Comparison of ENCODE assay signal across 1 cellular context in the genomic region with DNA sequence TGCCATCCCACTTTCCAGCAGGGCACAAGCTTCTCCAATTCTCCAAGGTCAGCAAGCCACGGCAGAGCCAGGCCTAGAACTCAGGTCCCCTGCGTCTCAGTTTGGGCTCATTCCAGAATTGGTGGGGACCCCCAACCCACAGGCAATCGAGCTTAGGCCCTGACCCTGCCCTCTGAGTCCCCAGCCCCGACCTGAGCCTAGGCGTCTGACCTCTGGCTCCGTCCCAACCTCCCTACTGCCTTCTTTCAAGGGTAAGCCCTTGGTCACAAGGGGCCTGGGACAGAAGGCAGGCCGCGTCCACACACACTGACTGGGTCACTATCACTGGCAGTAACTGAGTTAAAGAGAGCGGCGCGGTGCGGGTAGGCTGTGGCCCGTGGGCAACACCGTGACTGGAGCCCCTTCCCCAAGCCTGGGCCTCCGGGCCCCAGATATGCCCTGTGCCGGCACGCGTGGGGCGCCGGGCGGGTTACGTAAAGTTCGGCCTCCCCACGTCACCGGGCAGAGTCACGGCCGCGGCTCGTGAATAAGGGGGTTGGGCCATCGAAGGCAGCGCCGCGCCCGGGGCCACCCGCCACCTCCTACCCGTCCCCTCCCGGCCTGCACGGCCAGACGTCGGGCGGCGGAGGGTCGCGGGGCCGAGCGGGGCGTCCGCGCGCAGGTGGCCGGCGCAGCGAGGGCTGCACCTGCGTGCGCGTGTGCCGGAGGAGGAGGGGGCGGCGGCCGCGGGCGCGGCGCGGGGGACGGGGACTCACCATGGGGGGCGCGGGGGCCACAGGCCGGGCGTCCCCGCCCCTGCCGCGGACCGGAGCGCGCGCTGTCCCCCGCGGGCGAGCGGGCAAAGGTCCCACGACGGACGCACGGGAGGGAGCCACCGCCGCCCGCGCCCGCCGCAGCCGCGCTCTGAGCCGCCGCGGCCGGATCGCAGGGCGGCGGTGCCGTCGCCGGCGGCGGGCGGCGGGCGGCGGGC.
TF ChIP-seq lines count a peak whose summit lies in the region.

No MANE protein-coding gene starts in this region.

TF ChIP-seq in HepG2, 621 proteins besides CTCF, POLR2A, EP300 and RAD21 (continued from another document and continues in another):
- TF ChIP-seq HNRNPK (IDR thresholded peaks at IDR 0.05; ENCODE audit: low read depth, low read length, poor library complexity, severe bottlenecking), result no peak
- TF ChIP-seq MBNL3 (CRISPR knock-in tag; conservative IDR thresholded peaks at IDR 0.05), result no peak
- TF ChIP-seq, protein P1, sequence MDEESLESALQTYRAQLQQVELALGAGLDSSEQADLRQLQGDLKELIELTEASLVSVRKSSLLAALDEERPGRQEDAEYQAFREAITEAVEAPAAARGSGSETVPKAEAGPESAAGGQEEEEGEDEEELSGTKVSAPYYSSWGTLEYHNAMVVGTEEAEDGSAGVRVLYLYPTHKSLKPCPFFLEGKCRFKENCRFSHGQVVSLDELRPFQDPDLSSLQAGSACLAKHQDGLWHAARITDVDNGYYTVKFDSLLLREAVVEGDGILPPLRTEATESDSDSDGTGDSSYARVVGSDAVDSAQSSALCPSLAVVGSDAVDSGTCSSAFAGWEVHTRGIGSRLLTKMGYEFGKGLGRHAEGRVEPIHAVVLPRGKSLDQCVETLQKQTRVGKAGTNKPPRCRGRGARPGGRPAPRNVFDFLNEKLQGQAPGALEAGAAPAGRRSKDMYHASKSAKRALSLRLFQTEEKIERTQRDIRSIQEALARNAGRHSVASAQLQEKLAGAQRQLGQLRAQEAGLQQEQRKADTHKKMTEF (CRISPR knock-in tag; IDR thresholded peaks at IDR 0.05), result peak; percentile 44; the same call in 1 of the 2 replicates
- TF ChIP-seq KMT2A (CRISPR knock-in tag; IDR thresholded peaks at IDR 0.05), result peak; percentile 41; the same call in 1 of the 2 replicates
- TF ChIP-seq GPN1 (CRISPR knock-in tag; IDR thresholded peaks at IDR 0.05; ENCODE audit: borderline replicate concordance), result 0 out of 2 replicates have a peak, but pooled peaks have one; percentile 7
- TF ChIP-seq ZNF678 (CRISPR knock-in tag; IDR thresholded peaks at IDR 0.05), result no peak
- TF ChIP-seq HNRNPUL1 (IDR thresholded peaks at IDR 0.05; ENCODE audit: low read depth, low read length), result no peak
- peak; percentile 27; the same call in 1 of the 2 replicates for TF ChIP-seq SAP130 (CRISPR knock-in tag; IDR thresholded peaks at IDR 0.05; ENCODE audit: low read depth)
- no peak for TF ChIP-seq FOXO1 (CRISPR knock-in tag; IDR thresholded peaks at IDR 0.05)
- TF ChIP-seq, protein P2, sequence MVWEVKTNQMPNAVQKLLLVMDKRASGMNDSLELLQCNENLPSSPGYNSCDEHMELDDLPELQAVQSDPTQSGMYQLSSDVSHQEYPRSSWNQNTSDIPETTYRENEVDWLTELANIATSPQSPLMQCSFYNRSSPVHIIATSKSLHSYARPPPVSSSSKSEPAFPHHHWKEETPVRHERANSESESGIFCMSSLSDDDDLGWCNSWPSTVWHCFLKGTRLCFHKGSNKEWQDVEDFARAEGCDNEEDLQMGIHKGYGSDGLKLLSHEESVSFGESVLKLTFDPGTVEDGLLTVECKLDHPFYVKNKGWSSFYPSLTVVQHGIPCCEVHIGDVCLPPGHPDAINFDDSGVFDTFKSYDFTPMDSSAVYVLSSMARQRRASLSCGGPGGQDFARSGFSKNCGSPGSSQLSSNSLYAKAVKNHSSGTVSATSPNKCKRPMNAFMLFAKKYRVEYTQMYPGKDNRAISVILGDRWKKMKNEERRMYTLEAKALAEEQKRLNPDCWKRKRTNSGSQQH (CRISPR knock-in tag; IDR thresholded peaks at IDR 0.05; ENCODE audit: low read depth), result peak; percentile 48; the same call in 1 of the 2 replicates
- no peak for TF ChIP-seq IKZF1 (IDR thresholded peaks at IDR 0.05)
- peak; percentile 56 for TF ChIP-seq CREB1 (IDR thresholded peaks at IDR 0.05)
- TF ChIP-seq CREB1 (CRISPR knock-in tag; IDR thresholded peaks at IDR 0.05), result no peak
- peak; percentile 65; the same call in 1 of the 2 replicates for TF ChIP-seq ZNF274 (CRISPR knock-in tag; IDR thresholded peaks at IDR 0.05)
- peak; percentile 49; the same call in 1 of the 2 replicates for TF ChIP-seq SMAD1 (CRISPR knock-in tag; IDR thresholded peaks at IDR 0.05; ENCODE audit: borderline replicate concordance, low read depth)
- TF ChIP-seq, protein P3, sequence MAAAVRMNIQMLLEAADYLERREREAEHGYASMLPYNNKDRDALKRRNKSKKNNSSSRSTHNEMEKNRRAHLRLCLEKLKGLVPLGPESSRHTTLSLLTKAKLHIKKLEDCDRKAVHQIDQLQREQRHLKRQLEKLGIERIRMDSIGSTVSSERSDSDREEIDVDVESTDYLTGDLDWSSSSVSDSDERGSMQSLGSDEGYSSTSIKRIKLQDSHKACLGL (CRISPR knock-in tag; IDR thresholded peaks at IDR 0.05), result peak; percentile 22; the same call in 1 of the 2 replicates
- TF ChIP-seq CHCHD3 (CRISPR knock-in tag; IDR thresholded peaks at IDR 0.05), result peak; percentile 63; the same call in 1 of the 2 replicates
- TF ChIP-seq ZNF33B (CRISPR knock-in tag; IDR thresholded peaks at IDR 0.05), result no peak
- 0 out of 2 replicates have a peak, but pooled peaks have one; percentile 23 for TF ChIP-seq ZNF891 (CRISPR knock-in tag; IDR thresholded peaks at IDR 0.05)
- TF ChIP-seq KLF11 (CRISPR knock-in tag; IDR thresholded peaks at IDR 0.05), result 0 out of 2 replicates have a peak, but pooled peaks have one; percentile 11
- peak; percentile 67 for TF ChIP-seq HNRNPLL (IDR thresholded peaks at IDR 0.05; ENCODE audit: low read depth, low read length, poor library complexity, severe bottlenecking)
- TF ChIP-seq ARID2 (CRISPR knock-in tag; IDR thresholded peaks at IDR 0.05; ENCODE audit: borderline replicate concordance), result no peak
- TF ChIP-seq SMYD3 (CRISPR knock-in tag; IDR thresholded peaks at IDR 0.05), result 0 out of 2 replicates have a peak, but pooled peaks have one; percentile 20
- peak; percentile 68; the same call in 1 of the 2 replicates for TF ChIP-seq ZNF607 (CRISPR knock-in tag; IDR thresholded peaks at IDR 0.05; ENCODE audit: borderline replicate concordance)
- no peak for TF ChIP-seq ZNF563 (CRISPR knock-in tag; IDR thresholded peaks at IDR 0.05)
- no peak for TF ChIP-seq ZFYVE20 (CRISPR knock-in tag; IDR thresholded peaks at IDR 0.05; ENCODE audit: borderline replicate concordance, low read depth)
- TF ChIP-seq SMARCE1 (IDR thresholded peaks at IDR 0.05; ENCODE audit: borderline replicate concordance), result no peak
- TF ChIP-seq ZNF263 (CRISPR knock-in tag; IDR thresholded peaks at IDR 0.05), result no peak
- TF ChIP-seq HNF4G (IDR thresholded peaks at IDR 0.05; ENCODE audit: borderline replicate concordance, low read depth, low read length), result no peak
- peak; percentile 47; the same call in 1 of the 2 replicates for TF ChIP-seq HNF4G (CRISPR knock-in tag; IDR thresholded peaks at IDR 0.05; ENCODE audit: borderline replicate concordance, low read depth)
- no peak for TF ChIP-seq ZNF24 (IDR thresholded peaks at IDR 0.05)
- TF ChIP-seq, protein P4, sequence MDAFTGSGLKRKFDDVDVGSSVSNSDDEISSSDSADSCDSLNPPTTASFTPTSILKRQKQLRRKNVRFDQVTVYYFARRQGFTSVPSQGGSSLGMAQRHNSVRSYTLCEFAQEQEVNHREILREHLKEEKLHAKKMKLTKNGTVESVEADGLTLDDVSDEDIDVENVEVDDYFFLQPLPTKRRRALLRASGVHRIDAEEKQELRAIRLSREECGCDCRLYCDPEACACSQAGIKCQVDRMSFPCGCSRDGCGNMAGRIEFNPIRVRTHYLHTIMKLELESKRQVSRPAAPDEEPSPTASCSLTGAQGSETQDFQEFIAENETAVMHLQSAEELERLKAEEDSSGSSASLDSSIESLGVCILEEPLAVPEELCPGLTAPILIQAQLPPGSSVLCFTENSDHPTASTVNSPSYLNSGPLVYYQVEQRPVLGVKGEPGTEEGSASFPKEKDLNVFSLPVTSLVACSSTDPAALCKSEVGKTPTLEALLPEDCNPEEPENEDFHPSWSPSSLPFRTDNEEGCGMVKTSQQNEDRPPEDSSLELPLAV (CRISPR knock-in tag; conservative IDR thresholded peaks at IDR 0.05; ENCODE audit: low read depth), result no peak
- peak; percentile 47; the same call in 1 of the 2 replicates for TF ChIP-seq HES4 (CRISPR knock-in tag; IDR thresholded peaks at IDR 0.05; ENCODE audit: borderline replicate concordance)
- TF ChIP-seq, protein P5, sequence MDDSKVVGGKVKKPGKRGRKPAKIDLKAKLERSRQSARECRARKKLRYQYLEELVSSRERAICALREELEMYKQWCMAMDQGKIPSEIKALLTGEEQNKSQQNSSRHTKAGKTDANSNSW (CRISPR knock-in tag; IDR thresholded peaks at IDR 0.05; ENCODE audit: borderline replicate concordance), result no peak
- no peak for TF ChIP-seq HMG20B (CRISPR knock-in tag; conservative IDR thresholded peaks at IDR 0.05)
- TF ChIP-seq, protein P6, sequence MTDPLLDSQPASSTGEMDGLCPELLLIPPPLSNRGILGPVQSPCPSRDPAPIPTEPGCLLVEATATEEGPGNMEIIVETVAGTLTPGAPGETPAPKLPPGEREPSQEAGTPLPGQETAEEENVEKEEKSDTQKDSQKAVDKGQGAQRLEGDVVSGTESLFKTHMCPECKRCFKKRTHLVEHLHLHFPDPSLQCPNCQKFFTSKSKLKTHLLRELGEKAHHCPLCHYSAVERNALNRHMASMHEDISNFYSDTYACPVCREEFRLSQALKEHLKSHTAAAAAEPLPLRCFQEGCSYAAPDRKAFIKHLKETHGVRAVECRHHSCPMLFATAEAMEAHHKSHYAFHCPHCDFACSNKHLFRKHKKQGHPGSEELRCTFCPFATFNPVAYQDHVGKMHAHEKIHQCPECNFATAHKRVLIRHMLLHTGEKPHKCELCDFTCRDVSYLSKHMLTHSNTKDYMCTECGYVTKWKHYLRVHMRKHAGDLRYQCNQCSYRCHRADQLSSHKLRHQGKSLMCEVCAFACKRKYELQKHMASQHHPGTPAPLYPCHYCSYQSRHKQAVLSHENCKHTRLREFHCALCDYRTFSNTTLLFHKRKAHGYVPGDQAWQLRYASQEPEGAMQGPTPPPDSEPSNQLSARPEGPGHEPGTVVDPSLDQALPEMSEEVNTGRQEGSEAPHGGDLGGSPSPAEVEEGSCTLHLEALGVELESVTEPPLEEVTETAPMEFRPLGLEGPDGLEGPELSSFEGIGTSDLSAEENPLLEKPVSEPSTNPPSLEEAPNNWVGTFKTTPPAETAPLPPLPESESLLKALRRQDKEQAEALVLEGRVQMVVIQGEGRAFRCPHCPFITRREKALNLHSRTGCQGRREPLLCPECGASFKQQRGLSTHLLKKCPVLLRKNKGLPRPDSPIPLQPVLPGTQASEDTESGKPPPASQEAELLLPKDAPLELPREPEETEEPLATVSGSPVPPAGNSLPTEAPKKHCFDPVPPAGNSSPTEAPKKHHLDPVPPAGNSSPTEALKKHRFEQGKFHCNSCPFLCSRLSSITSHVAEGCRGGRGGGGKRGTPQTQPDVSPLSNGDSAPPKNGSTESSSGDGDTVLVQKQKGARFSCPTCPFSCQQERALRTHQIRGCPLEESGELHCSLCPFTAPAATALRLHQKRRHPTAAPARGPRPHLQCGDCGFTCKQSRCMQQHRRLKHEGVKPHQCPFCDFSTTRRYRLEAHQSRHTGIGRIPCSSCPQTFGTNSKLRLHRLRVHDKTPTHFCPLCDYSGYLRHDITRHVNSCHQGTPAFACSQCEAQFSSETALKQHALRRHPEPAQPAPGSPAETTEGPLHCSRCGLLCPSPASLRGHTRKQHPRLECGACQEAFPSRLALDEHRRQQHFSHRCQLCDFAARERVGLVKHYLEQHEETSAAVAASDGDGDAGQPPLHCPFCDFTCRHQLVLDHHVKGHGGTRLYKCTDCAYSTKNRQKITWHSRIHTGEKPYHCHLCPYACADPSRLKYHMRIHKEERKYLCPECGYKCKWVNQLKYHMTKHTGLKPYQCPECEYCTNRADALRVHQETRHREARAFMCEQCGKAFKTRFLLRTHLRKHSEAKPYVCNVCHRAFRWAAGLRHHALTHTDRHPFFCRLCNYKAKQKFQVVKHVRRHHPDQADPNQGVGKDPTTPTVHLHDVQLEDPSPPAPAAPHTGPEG (CRISPR knock-in tag; IDR thresholded peaks at IDR 0.05), result 0 out of 2 replicates have a peak, but pooled peaks have one; percentile 19
- TF ChIP-seq, protein P7, sequence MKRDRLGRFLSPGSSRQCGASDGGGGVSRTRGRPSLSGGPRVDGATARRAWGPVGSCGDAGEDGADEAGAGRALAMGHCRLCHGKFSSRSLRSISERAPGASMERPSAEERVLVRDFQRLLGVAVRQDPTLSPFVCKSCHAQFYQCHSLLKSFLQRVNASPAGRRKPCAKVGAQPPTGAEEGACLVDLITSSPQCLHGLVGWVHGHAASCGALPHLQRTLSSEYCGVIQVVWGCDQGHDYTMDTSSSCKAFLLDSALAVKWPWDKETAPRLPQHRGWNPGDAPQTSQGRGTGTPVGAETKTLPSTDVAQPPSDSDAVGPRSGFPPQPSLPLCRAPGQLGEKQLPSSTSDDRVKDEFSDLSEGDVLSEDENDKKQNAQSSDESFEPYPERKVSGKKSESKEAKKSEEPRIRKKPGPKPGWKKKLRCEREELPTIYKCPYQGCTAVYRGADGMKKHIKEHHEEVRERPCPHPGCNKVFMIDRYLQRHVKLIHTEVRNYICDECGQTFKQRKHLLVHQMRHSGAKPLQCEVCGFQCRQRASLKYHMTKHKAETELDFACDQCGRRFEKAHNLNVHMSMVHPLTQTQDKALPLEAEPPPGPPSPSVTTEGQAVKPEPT (CRISPR knock-in tag; IDR thresholded peaks at IDR 0.05; ENCODE audit: low read depth), result no peak
- TF ChIP-seq ZNF430 (CRISPR knock-in tag; IDR thresholded peaks at IDR 0.05), result 0 out of 2 replicates have a peak, but pooled peaks have one; percentile 53
- TF ChIP-seq SIN3A (IDR thresholded peaks at IDR 0.05; ENCODE audit: borderline replicate concordance, low read depth, low read length), result 0 out of 2 replicates have a peak, but pooled peaks have one; percentile 28
- TF ChIP-seq, protein P8, sequence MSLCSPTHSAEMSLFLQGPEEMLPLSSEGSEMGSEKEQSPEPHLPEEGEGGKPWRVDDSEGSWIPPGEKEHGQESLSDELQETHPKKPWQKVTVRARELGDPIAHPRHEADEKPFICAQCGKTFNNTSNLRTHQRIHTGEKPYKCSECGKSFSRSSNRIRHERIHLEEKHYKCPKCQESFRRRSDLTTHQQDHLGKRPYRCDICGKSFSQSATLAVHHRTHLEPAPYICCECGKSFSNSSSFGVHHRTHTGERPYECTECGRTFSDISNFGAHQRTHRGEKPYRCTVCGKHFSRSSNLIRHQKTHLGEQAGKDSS (CRISPR knock-in tag; IDR thresholded peaks at IDR 0.05; ENCODE audit: borderline replicate concordance, low read depth), result no peak
- TF ChIP-seq KLF12 (CRISPR knock-in tag; IDR thresholded peaks at IDR 0.05; ENCODE audit: borderline replicate concordance), result peak; percentile 36; the same call in 1 of the 2 replicates
- TF ChIP-seq, protein P9, sequence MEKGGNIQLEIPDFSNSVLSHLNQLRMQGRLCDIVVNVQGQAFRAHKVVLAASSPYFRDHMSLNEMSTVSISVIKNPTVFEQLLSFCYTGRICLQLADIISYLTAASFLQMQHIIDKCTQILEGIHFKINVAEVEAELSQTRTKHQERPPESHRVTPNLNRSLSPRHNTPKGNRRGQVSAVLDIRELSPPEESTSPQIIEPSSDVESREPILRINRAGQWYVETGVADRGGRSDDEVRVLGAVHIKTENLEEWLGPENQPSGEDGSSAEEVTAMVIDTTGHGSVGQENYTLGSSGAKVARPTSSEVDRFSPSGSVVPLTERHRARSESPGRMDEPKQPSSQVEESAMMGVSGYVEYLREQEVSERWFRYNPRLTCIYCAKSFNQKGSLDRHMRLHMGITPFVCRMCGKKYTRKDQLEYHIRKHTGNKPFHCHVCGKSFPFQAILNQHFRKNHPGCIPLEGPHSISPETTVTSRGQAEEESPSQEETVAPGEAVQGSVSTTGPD (CRISPR knock-in tag; IDR thresholded peaks at IDR 0.05), result no peak
- no peak for TF ChIP-seq SMC3 (IDR thresholded peaks at IDR 0.05; ENCODE audit: low read length)
